8 cellular contexts compared by ENCODE assay signal in genomic region chr5:134738963-134739661, GRCh38. TPM values are rescaled to one million over a fixed set of nuclear protein-coding genes. Genes with fewer than 3 reads are reported as not detected.
A peak's percentile ranks its signal among the peaks of the same experiment; 100 is the strongest.
DNase-seq lines count a peak whose midpoint lies in the region; ATAC-seq and TF ChIP-seq lines count a peak whose summit lies in the region.

No MANE protein-coding gene starts in this region.

- no peaks in the 10 kb centered on the region for H3K9me2 ChIP-seq in OCI-LY1 (ENCODE audit: low read depth, low read length)

- TF ChIP-seq EP300 in ovary (IDR thresholded peaks at IDR 0.05) = no peak

- H3K4me1 Mint-ChIP-seq in Caco-2 (ENCODE audit: low read depth, unreplicated experiment) = no peaks in the 10 kb centered on the region
- H3K4me1 Mint-ChIP-seq in HFFc6 (ENCODE audit: low read depth) = peaks cover 14% of the 10 kb centered on the region
- H3K4me1 Mint-ChIP-seq in glutamatergic neuron (ENCODE audit: low read depth, unreplicated experiment) = peaks cover 7% of the 10 kb centered on the region

- WGBS in ovary, 3 donors = 2% methylated on average over 21 of the region's 21 CpGs

- no peaks in the 10 kb centered on the region for H3K9me3 Mint-ChIP-seq in Caco-2 (ENCODE audit: unreplicated experiment)
- H3K9me3 Mint-ChIP-seq in HFFc6 = no peaks in the 10 kb centered on the region
- no peaks in the 10 kb centered on the region for H3K9me3 Mint-ChIP-seq in activated naive CD4-positive, alpha-beta T cell treated with anti-CD3 and anti-CD28 coated beads, Interleukin-2, amount 50 U/mL, for 72 hours
- H3K9me3 Mint-ChIP-seq in glutamatergic neuron (ENCODE audit: unreplicated experiment) = peaks cover 3% of the 10 kb centered on the region

- peak overlapping the region; percentile 79 for H3K9ac ChIP-seq in OCI-LY1 (ENCODE audit: low read length)

- no TSS peak for BruUV-seq in Caco-2 (replicated peaks; lab: Mats Ljungman, UMichigan)

- TF ChIP-seq POLR2A in ovary (IDR thresholded peaks at IDR 0.05) = no peak

- H3K4me3 Mint-ChIP-seq in Caco-2 (ENCODE audit: unreplicated experiment) (peak overlapping the region; percentile 99), HFFc6 (peak overlapping the region; percentile 98), glutamatergic neuron (ENCODE audit: unreplicated experiment) (peak overlapping the region; percentile 100)

- peaks cover 11% of the 10 kb centered on the region; the same call in 1 of the 2 replicates for H3F3A ChIP-seq in OCI-LY1 (ENCODE audit: insufficient read depth, low read length)

- DNase-seq in Caco-2 (peak; percentile 58 to 65), HFFc6 (peak; percentile 42), glutamatergic neuron (peak; percentile 17), ovary (peak in 2 of 5 donors; percentile 18 to 31)
- DNase-seq in activated naive CD4-positive, alpha-beta T cell treated with anti-CD3 and anti-CD28 coated beads, Interleukin-2, amount 50 U/mL, for 72 hours (ENCODE audit: low spot score in 2 of 2) = peak; percentile 32 to 57

- peaks cover 17% of the 10 kb centered on the region for H3K36me3 Mint-ChIP-seq in Caco-2 (ENCODE audit: insufficient read depth, unreplicated experiment)
- peaks cover 16% of the 10 kb centered on the region; the same call in 1 of the 2 replicates for H3K36me3 Mint-ChIP-seq in HFFc6 (ENCODE audit: low read depth)
- peaks cover 12 to 13% of the 10 kb centered on the region in 2 donors for H3K36me3 Mint-ChIP-seq in activated naive CD4-positive, alpha-beta T cell treated with anti-CD3 and anti-CD28 coated beads, Interleukin-2, amount 50 U/mL, for 72 hours
- no peaks in the 10 kb centered on the region for H3K36me3 Mint-ChIP-seq in glutamatergic neuron (ENCODE audit: unreplicated experiment)

- peak overlapping the region; percentile 89 for H3K4me2 ChIP-seq in OCI-LY1 (ENCODE audit: low read length)

- H3K27me3 ChIP-seq in Caco-2 (replicated peaks; ENCODE audit: control insufficient read depth, insufficient read depth, low read length) = no peaks in the 10 kb centered on the region
- H3K27me3 ChIP-seq in OCI-LY1 (ENCODE audit: insufficient read depth, low read length) = no peaks in the 10 kb centered on the region
- H3K27me3 ChIP-seq in ovary = no peaks in the 10 kb centered on the region

- H3K27ac ChIP-seq in OCI-LY1 (ENCODE audit: low read depth, low read length, poor library complexity, severe bottlenecking) = peak overlapping the region; percentile 44
- H3K27ac ChIP-seq in ovary = peak overlapping the region; percentile 67 to 94

- no peaks in the 10 kb centered on the region for H3K9me3 ChIP-seq in Caco-2
- no peaks in the 10 kb centered on the region for H3K9me3 ChIP-seq in OCI-LY1 (ENCODE audit: low read length)
- H3K9me3 ChIP-seq in ovary = no peaks in the 10 kb centered on the region

- H3K4me1 ChIP-seq in Caco-2 = no peaks in the 10 kb centered on the region
- peaks cover 41% of the 10 kb centered on the region for H3K4me1 ChIP-seq in OCI-LY1 (ENCODE audit: insufficient read depth, low read length, severe bottlenecking)
- peaks cover 2% of the 10 kb centered on the region for H3K4me1 ChIP-seq in ovary (ENCODE audit: insufficient read depth)

- H3K36me3 ChIP-seq in Caco-2 (ENCODE audit: control insufficient read depth, insufficient read depth, low read length) (no peaks in the 10 kb centered on the region; the same call in 1 of the 2 replicates), OCI-LY1 (ENCODE audit: insufficient read depth, low read length) (peaks cover 13% of the 10 kb centered on the region; the same call in 1 of the 2 replicates), ovary (no peaks in the 10 kb centered on the region)

- CTCF ChIA-PET in Caco-2 (lab: Charles Lee) = interaction anchor here (0.6 to 3.2 kb wide), 9 partner anchors 19 to 328 kb away, joined by 3 to 17 read pairs (median 5); partner anchors contain the start of genes C5orf24, CDKN2AIPNL, DDX46 and PCBD2

- H4K20me1 ChIP-seq in OCI-LY1 (ENCODE audit: insufficient read depth, low read length) = no peaks in the 10 kb centered on the region

- ATAC-seq in activated naive CD4-positive, alpha-beta T cell treated with anti-CD3 and anti-CD28 coated beads, Interleukin-2, amount 50 U/mL, for 72 hours = peak; percentile 17 to 21
- ATAC-seq in GM21367 (IDR thresholded peaks at IDR 0.05; ENCODE audit: unreplicated experiment) (no peak), HG02642 (IDR thresholded peaks at IDR 0.05; ENCODE audit: poor library complexity, unreplicated experiment) (no peak)

- H3K27me3 Mint-ChIP-seq in Caco-2 (ENCODE audit: insufficient read depth, unreplicated experiment) (no peaks in the 10 kb centered on the region), HFFc6 (ENCODE audit: insufficient read depth) (peaks cover 2% of the 10 kb centered on the region), glutamatergic neuron (ENCODE audit: unreplicated experiment) (peaks cover 4% of the 10 kb centered on the region)

- POLR2A ChIA-PET in Caco-2 (lab: Charles Lee) = interaction anchor here (0.5 to 1.8 kb wide), 5 partner anchors 10 to 361 kb away, joined by 3 to 8 read pairs (median 3); partner anchors contain the start of genes C5orf24 and DDX46

- H3K79me2 ChIP-seq in OCI-LY1 (ENCODE audit: insufficient read depth, low read length) = peaks cover 18% of the 10 kb centered on the region

- TF ChIP-seq CTCF in Caco-2 (IDR thresholded peaks at IDR 0.05; ENCODE audit: insufficient read depth in 1 of 2, low read depth in 1 of 2, low read length in 1 of 2, severe bottlenecking in 1 of 2, unreplicated experiment in 1 of 2) (peak in 1 of 2 experiments; percentile 17), HFFc6 (IDR thresholded peaks at IDR 0.05) (peak; percentile 57), OCI-LY1 (IDR thresholded peaks at IDR 0.05; ENCODE audit: low read length) (peak; percentile 55), glutamatergic neuron (IDR thresholded peaks at IDR 0.05; ENCODE audit: partially characterized antibody, unreplicated experiment) (no peak), ovary (IDR thresholded peaks at IDR 0.05) (no peak)

- intact Hi-C loops in Caco-2 (cut with micrococcal nuclease; ENCODE audit: unreplicated experiment) (loop anchor here (1.0 to 10.0 kb wide), 6 partner anchors 19 to 564 kb away; partner anchors contain the start of genes C5orf24, DDX46, PCBD2 and SKP1), ovary (cut with DNase I) (loop anchor here in 1 of 4 donors (5.0 kb wide), 1 partner anchor 108 kb away; the partner anchor contains the start of gene C5orf24)

- H2AFZ ChIP-seq in OCI-LY1 (ENCODE audit: low read length) = no peak overlapping the region

- H3K27ac Mint-ChIP-seq in Caco-2 (ENCODE audit: unreplicated experiment) = peak overlapping the region; percentile 91
- H3K27ac Mint-ChIP-seq in HFFc6 = peak overlapping the region; percentile 98
- H3K27ac Mint-ChIP-seq in activated naive CD4-positive, alpha-beta T cell treated with anti-CD3 and anti-CD28 coated beads, Interleukin-2, amount 50 U/mL, for 72 hours = peak overlapping the region; percentile 99
- peak overlapping the region; percentile 94 for H3K27ac Mint-ChIP-seq in glutamatergic neuron (ENCODE audit: unreplicated experiment)

- H3K4me3 ChIP-seq in Caco-2 (ENCODE audit: low read depth, low read length) (peak overlapping the region; percentile 69), OCI-LY1 (ENCODE audit: low read depth, low read length, poor library complexity, severe bottlenecking) (peak overlapping the region; percentile 79), ovary (peak overlapping the region; percentile 61)

RNA-seq across cellular contexts. Expression of gene CAMLG, which starts 0.8 kb away (rescaled TPM):
- total RNA-seq in Caco-2 (2022) (26.6 and 30.9 TPM in 2 replicates), glutamatergic neuron (ENCODE audit: unreplicated experiment) (41.4 TPM), ovary (10 to 100 TPM; 40.6 to 78.5 (median 65.3) TPM)
- 10 to 100 TPM; 25.2 to 35.1 (median 26.3) TPM for total RNA-seq in HFFc6 (2021; fragmentation: NEBNext Ultra II Directional; extraction: Animal tissue kit (Norgen Biotek cat#: 25700))
- total RNA-seq in activated naive CD4-positive, alpha-beta T cell treated with anti-CD3 and anti-CD28 coated beads, Interleukin-2, amount 50 U/mL, for 72 hours = 10 to 100 TPM; 38.2 to 65.1 TPM
- 10 to 100 TPM; 84.6 to 91.9 TPM for polyA plus RNA-seq in ovary

RNA-seq across cellular contexts. Expression of gene DDX46, which starts 19.5 kb away (rescaled TPM):
- total RNA-seq in Caco-2 (2022) (96.1 and 116 TPM in 2 replicates), glutamatergic neuron (ENCODE audit: unreplicated experiment) (53.3 TPM), ovary (10 to 100 TPM; 27.4 to 54.7 (median 41.1) TPM)
- total RNA-seq in HFFc6 (2021; fragmentation: NEBNext Ultra II Directional; extraction: Animal tissue kit (Norgen Biotek cat#: 25700)) = 10 to 100 TPM; 31.2 to 46.4 (median 43.3) TPM
- 100 to 1,000 TPM in 1 of 2 donors, 10 to 100 TPM in 1; 79.4 to 108 TPM for total RNA-seq in activated naive CD4-positive, alpha-beta T cell treated with anti-CD3 and anti-CD28 coated beads, Interleukin-2, amount 50 U/mL, for 72 hours
- 10 to 100 TPM; 17.8 to 37.1 TPM for polyA plus RNA-seq in ovary

Comparison
In these comparisons a context has a peak if more than half of its experiments do, and no peak if none do; other contexts are left out.
1. CTCF ChIP-seq: peak in HFFc6 (single experiment) and OCI-LY1 (single experiment); none in glutamatergic neuron (single experiment) and ovary (0 of 3).
2. ATAC-seq: peak in activated naive CD4-positive, alpha-beta T cell treated with anti-CD3 and anti-CD28 coated beads, Interleukin-2, amount 50 U/mL, for 72 hours (2 of 2); none in GM21367 (single experiment) and HG02642 (single experiment).
3. Peak in every context shown above with its lines, with median percentiles within 50 percentile points of each other: H3K4me3 ChIP-seq, H3K27ac Mint-ChIP-seq and H3K4me3 Mint-ChIP-seq.